8 cellular contexts compared by ENCODE assay signal in genomic region chr13:44142540-44142867, GRCh38.
DNase-seq lines count a peak whose midpoint lies in the region; ATAC-seq and TF ChIP-seq lines count a peak whose summit lies in the region.

No MANE protein-coding gene starts in this region.

- intact Hi-C loops in activated naive CD4-positive, alpha-beta T cell treated with anti-CD3 and anti-CD28 coated beads for 36 hours (cut with micrococcal nuclease): loop anchor here (1.0 to 5.0 kb wide), 8 partner anchors 54 to 1320 kb away; partner anchors contain the start of genes CCDC122, COG3, LACC1 and TSC22D1
- intact Hi-C loops in right lobe of liver (cut with DNase I): no loop called here

- H3K9me3 ChIP-seq in right lobe of liver (no peaks in the 10 kb centered on the region), upper lobe of left lung (no peaks in the 10 kb centered on the region)

- CTCF ChIA-PET in activated naive CD4-positive, alpha-beta T cell treated with anti-CD3 and anti-CD28 coated beads for 36 hours (lab: Charles Lee): interaction anchor here (0.8 kb wide), 1 partner anchor 278 kb away, joined by 3 read pairs; no protein-coding TSS in a partner anchor

- TF ChIP-seq POLR2A in right lobe of liver (IDR thresholded peaks at IDR 0.05) (no peak), upper lobe of left lung (IDR thresholded peaks at IDR 0.05) (peak in 1 of 4 donors; percentile 41)

- 0% methylated on average over 7 of the region's 7 CpGs for WGBS in right lobe of liver (ENCODE audit: insufficient coverage, low coverage, low lambda C conversion rate, missing lambda C conversion rate)
- WGBS in upper lobe of left lung, 2 donors: 8 to 10% methylated on average over 7 of the region's 7 CpGs

- ATAC-seq in right lobe of liver (peak; percentile 19 to 29 (median 26)), upper lobe of left lung (ENCODE audit: low FRiP score in 2 of 2) (no peak), HG02981 (IDR thresholded peaks at IDR 0.05; ENCODE audit: unreplicated experiment) (no peak), HG03139 (IDR thresholded peaks at IDR 0.05; ENCODE audit: unreplicated experiment) (no peak)

- no peak for DNase-seq in activated naive CD4-positive, alpha-beta T cell treated with anti-CD3 and anti-CD28 coated beads for 36 hours
- DNase-seq in activated naive CD4-positive, alpha-beta T cell treated with anti-CD3 and anti-CD28 coated beads, Interleukin-2, amount 50 U/mL, for 16 hours: no peak
- DNase-seq in right lobe of liver (no peak), upper lobe of left lung (no peak), NCI-H2029 (lab: John Stamatoyannopoulos, UW) (no peak)

- no peaks in the 10 kb centered on the region for H3K36me3 Mint-ChIP-seq in activated naive CD4-positive, alpha-beta T cell treated with anti-CD3 and anti-CD28 coated beads for 36 hours (ENCODE audit: low read depth)
- no peaks in the 10 kb centered on the region for H3K36me3 Mint-ChIP-seq in brain

- peak overlapping the region; percentile 89 for H3K4me3 Mint-ChIP-seq in activated naive CD4-positive, alpha-beta T cell treated with anti-CD3 and anti-CD28 coated beads for 36 hours
- H3K4me3 Mint-ChIP-seq in brain: peak overlapping the region; percentile 86 to 95 (median 94)

- no peak for TF ChIP-seq EP300 in upper lobe of left lung (IDR thresholded peaks at IDR 0.05)

- H3K4me3 ChIP-seq in right lobe of liver (peak overlapping the region; percentile 48 to 65 (median 65)), upper lobe of left lung (peak overlapping the region; percentile 22 to 55 (median 48))

- peaks cover 0 to 4% (median 2%) of the 10 kb centered on the region in 4 donors for H3K4me1 ChIP-seq in right lobe of liver
- H3K4me1 ChIP-seq in upper lobe of left lung: peaks cover 5 to 16% (median 10%) of the 10 kb centered on the region in 4 donors

- H3K27me3 ChIP-seq in right lobe of liver: no peaks in the 10 kb centered on the region
- no peaks in the 10 kb centered on the region for H3K27me3 ChIP-seq in upper lobe of left lung

- H3K9me3 Mint-ChIP-seq in activated naive CD4-positive, alpha-beta T cell treated with anti-CD3 and anti-CD28 coated beads for 36 hours: no peaks in the 10 kb centered on the region
- H3K9me3 Mint-ChIP-seq in brain: peaks cover 0 to 2% (median 0%) of the 10 kb centered on the region in 5 experiments

- H3K27ac ChIP-seq in right lobe of liver (peak overlapping the region; percentile 78 to 96 (median 92)), upper lobe of left lung (peak overlapping the region; percentile 81 to 84 (median 82))

- H3K36me3 ChIP-seq in right lobe of liver: no peaks in the 10 kb centered on the region
- no peaks in the 10 kb centered on the region for H3K36me3 ChIP-seq in upper lobe of left lung

- peaks cover 11% of the 10 kb centered on the region for H3K4me1 Mint-ChIP-seq in activated naive CD4-positive, alpha-beta T cell treated with anti-CD3 and anti-CD28 coated beads for 36 hours (ENCODE audit: low read depth)
- peaks cover 54% of the 10 kb centered on the region for H3K4me1 Mint-ChIP-seq in brain

- peak overlapping the region; percentile 64 for H3K27ac Mint-ChIP-seq in activated naive CD4-positive, alpha-beta T cell treated with anti-CD3 and anti-CD28 coated beads for 36 hours
- H3K27ac Mint-ChIP-seq in brain: peak overlapping the region; percentile 92 to 98 (median 97)

- H3K27me3 Mint-ChIP-seq in activated naive CD4-positive, alpha-beta T cell treated with anti-CD3 and anti-CD28 coated beads for 36 hours (ENCODE audit: low read depth): no peaks in the 10 kb centered on the region
- peaks cover 3% of the 10 kb centered on the region for H3K27me3 Mint-ChIP-seq in brain

- no peak for TF ChIP-seq CTCF in brain (conservative IDR thresholded peaks at IDR 0.05)
- no peak for TF ChIP-seq CTCF in right lobe of liver (IDR thresholded peaks at IDR 0.05)
- peak in 1 of 6 experiments; percentile 1 for TF ChIP-seq CTCF in upper lobe of left lung (IDR thresholded peaks at IDR 0.05)

Comparison
In these comparisons a context has a peak if more than half of its experiments do, and no peak if none do; other contexts are left out.
1. ATAC-seq: peak in right lobe of liver (4 of 4); none in upper lobe of left lung (0 of 2), HG02981 (single experiment) and HG03139 (single experiment).